In the genomic region with DNA sequence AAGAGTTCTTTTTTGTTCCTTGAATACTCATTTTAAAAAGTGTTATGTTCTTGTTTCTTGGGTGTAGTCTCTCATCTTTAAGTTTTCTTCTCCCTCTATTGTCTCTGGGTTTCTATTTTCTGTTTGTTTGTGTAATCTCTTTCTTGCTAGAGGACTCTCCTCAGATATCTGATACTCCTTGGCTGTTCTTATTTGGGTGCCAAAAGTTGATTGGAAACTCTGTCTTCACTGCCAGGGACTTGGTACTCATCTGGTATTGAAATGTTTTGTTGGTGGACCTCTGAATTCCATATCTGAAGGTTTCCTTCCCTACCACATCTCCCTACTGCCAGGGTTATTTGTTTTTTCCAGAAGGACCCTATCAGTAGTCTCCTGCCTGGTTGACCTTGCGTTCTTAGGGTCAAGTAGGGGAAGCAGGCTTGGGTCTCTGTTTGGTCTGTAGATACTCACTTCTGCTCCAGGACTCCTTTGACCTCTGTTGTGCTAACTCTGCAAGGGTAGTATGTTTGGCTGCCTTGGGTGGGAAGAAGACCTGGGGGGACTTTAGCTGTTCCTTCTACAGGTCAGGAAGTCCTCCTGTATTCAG, we compare ENCODE assay signal across 13 cellular contexts.
"Had no signal": no experiment of that assay in that cellular context is flagged by ENCODE, and none has a peak within 500 bp of the region (broad histone marks: within the 10 kb centered on the region; RNA-seq: fewer than 3 reads in every experiment).

No MANE protein-coding gene starts in this region.

- ATAC-seq: heart left ventricle had no signal

- H3K4me3 Mint-ChIP-seq: activated naive CD8-positive, alpha-beta T cell treated with anti-CD3 and anti-CD28 coated beads, Interleukin-2, amount 10 ng/mL, durations not matched to agents 7 days and 5 days; activated T-cell treated with anti-CD3 and anti-CD28 coated beads, Interleukin-2, amount 50 U/mL, for 24 hours; memory B cell; nephron had no signal

- H3K27me3 Mint-ChIP-seq: activated naive CD8-positive, alpha-beta T cell treated with anti-CD3 and anti-CD28 coated beads, Interleukin-2, amount 10 ng/mL, durations not matched to agents 7 days and 5 days; activated T-cell treated with anti-CD3 and anti-CD28 coated beads, Interleukin-2, amount 50 U/mL, for 24 hours; memory B cell had no signal

- H3K9me3 ChIP-seq: breast epithelium, heart left ventricle, spleen, upper lobe of left lung had no signal

- H3K27ac ChIP-seq: breast epithelium, upper lobe of left lung, WERI-Rb-1 had no signal

- H3K4me3 ChIP-seq: breast epithelium, heart left ventricle, spleen, upper lobe of left lung had no signal

- H3K27me3 ChIP-seq: breast epithelium, heart left ventricle, spleen, upper lobe of left lung had no signal

- H3K9me3 Mint-ChIP-seq: activated naive CD8-positive, alpha-beta T cell treated with anti-CD3 and anti-CD28 coated beads, Interleukin-2, amount 10 ng/mL, durations not matched to agents 7 days and 5 days; activated T-cell treated with anti-CD3 and anti-CD28 coated beads, Interleukin-2, amount 50 U/mL, for 24 hours; memory B cell; nephron had no signal

- H3K36me3 ChIP-seq: breast epithelium, heart left ventricle, upper lobe of left lung, WERI-Rb-1 had no signal

- DNase-seq: activated CD4-positive, alpha-beta T cell treated with anti-CD3 and anti-CD28 coated beads for 4 hours; activated naive CD8-positive, alpha-beta T cell treated with anti-CD3 and anti-CD28 coated beads, Interleukin-2, amount 10 ng/mL, durations not matched to agents 7 days and 5 days; activated T-cell treated with anti-CD3 and anti-CD28 coated beads, Interleukin-2, amount 50 U/mL, for 24 hours; aorta; heart left ventricle; spleen; stimulated activated CD4-positive, alpha-beta T cell treated with anti-CD3 and anti-CD28 coated beads, Interleukin-1b, Interleukin-23, amount 100 ng/mL, for 48 hours; stimulated activated naive CD4-positive, alpha-beta T cell; upper lobe of left lung; WERI-Rb-1 had no signal

- H3K27ac Mint-ChIP-seq: memory B cell, nephron had no signal
